Comparison of ENCODE assay signal across 23 cellular contexts in the genomic region with DNA sequence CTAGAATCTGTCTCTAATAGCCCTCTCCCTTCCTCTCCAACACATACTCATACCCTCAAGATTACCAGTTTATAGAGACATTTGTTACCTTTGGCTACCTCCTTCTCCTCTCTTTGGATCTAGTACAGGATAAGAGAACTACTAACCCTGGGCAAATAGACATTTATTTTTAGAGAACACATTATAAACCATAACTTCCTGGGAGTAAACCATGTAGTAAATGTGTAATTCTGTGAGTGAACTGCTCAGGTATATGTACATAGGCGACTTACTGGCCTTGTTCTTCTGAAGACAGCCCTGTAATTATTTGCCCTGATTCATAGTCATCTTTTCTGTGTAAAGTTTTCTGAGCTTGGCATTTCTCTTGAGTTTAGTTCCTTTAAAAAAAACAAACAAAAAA.
DNase-seq lines count a peak whose midpoint lies in the region; ATAC-seq and TF ChIP-seq lines count a peak whose summit lies in the region.
"Had no signal": no experiment of that assay in that cellular context is flagged by ENCODE, and none has a peak within 500 bp of the region (broad histone marks: within the 10 kb centered on the region; RNA-seq: fewer than 3 reads in every experiment).

No MANE protein-coding gene starts in this region.

- no peaks in the 10 kb centered on the region for H3K9me3 Mint-ChIP-seq in activated naive CD4-positive, alpha-beta T cell treated with anti-CD3 and anti-CD28 coated beads, Interleukin-2, amount 50 U/mL, for 24 hours
- no peaks in the 10 kb centered on the region for H3K9me3 Mint-ChIP-seq in activated T-helper 1 cell treated with anti-CD3 and anti-CD28 coated beads, Interleukin-12 subunit alpha, Interleukin-12 subunit beta, Interleukin-2, Interleukin-4 antibody, amounts not matched to agents 30 ng/mL and 10 ng/mL and 1 ng/mL, durations not matched to agents 14 hours and 24 hours and 36 hours
- H3K9me3 Mint-ChIP-seq in type B pancreatic cell, result peaks cover 5% of the 10 kb centered on the region
- H3K9me3 Mint-ChIP-seq: activated CD4-positive, alpha-beta T cell treated with anti-CD3 and anti-CD28 coated beads, Interleukin-2, amount 10 ng/mL, durations not matched to agents 7 days and 5 days had no signal

- peak overlapping the region; percentile 36 for H3K27ac Mint-ChIP-seq in activated naive CD4-positive, alpha-beta T cell treated with anti-CD3 and anti-CD28 coated beads, Interleukin-2, amount 50 U/mL, for 24 hours
- peak overlapping the region; percentile 80 for H3K27ac Mint-ChIP-seq in activated T-helper 1 cell treated with anti-CD3 and anti-CD28 coated beads, Interleukin-12 subunit alpha, Interleukin-12 subunit beta, Interleukin-2, Interleukin-4 antibody, amounts not matched to agents 30 ng/mL and 10 ng/mL and 1 ng/mL, durations not matched to agents 14 hours and 24 hours and 36 hours
- H3K27ac Mint-ChIP-seq in type B pancreatic cell, result peak overlapping the region; percentile 79

- H3K36me3 Mint-ChIP-seq in activated naive CD4-positive, alpha-beta T cell treated with anti-CD3 and anti-CD28 coated beads, Interleukin-2, amount 50 U/mL, for 24 hours, result peaks cover 14% of the 10 kb centered on the region
- peaks cover 15% of the 10 kb centered on the region for H3K36me3 Mint-ChIP-seq in activated T-helper 1 cell treated with anti-CD3 and anti-CD28 coated beads, Interleukin-12 subunit alpha, Interleukin-12 subunit beta, Interleukin-2, Interleukin-4 antibody, amounts not matched to agents 30 ng/mL and 10 ng/mL and 1 ng/mL, durations not matched to agents 14 hours and 24 hours and 36 hours (ENCODE audit: low read depth)
- H3K36me3 Mint-ChIP-seq in type B pancreatic cell, result peaks cover 33% of the 10 kb centered on the region

- no peaks in the 10 kb centered on the region for H3K27me3 ChIP-seq in aorta (ENCODE audit: control insufficient read depth in 1 of 2, insufficient read depth in 2 of 2, low read length in 1 of 2)
- H3K27me3 ChIP-seq: BLaER1, vagina had no signal

- no peaks in the 10 kb centered on the region for H3K36me3 ChIP-seq in aorta (ENCODE audit: control insufficient read depth in 1 of 2, insufficient read depth in 2 of 2, low read length in 1 of 2)

- H3K9me3 ChIP-seq in aorta (ENCODE audit: control insufficient read depth, low read length), result no peaks in the 10 kb centered on the region
- H3K9me3 ChIP-seq: vagina had no signal

- 71 to 81% methylated on average over 1 of the region's 1 CpG for WGBS in aorta, 2 donors

- no peaks in the 10 kb centered on the region for H3K4me1 ChIP-seq in aorta (ENCODE audit: control insufficient read depth in 1 of 2, insufficient read depth in 2 of 2, low read length in 2 of 2)
- H3K4me1 ChIP-seq: BLaER1 had no signal

- ATAC-seq in left colon (peak; percentile 94), aorta (ENCODE audit: low FRiP score) (no peak)
- ATAC-seq: Panc1 had no signal

- intact Hi-C loops in activated T-helper 1 cell treated with anti-CD3 and anti-CD28 coated beads, Interleukin-12 subunit alpha, Interleukin-12 subunit beta, Interleukin-2, Interleukin-4 antibody, amounts not matched to agents 30 ng/mL and 10 ng/mL and 1 ng/mL, durations not matched to agents 14 hours and 24 hours and 36 hours (cut with micrococcal nuclease), result no loop called here
- intact Hi-C loops in left colon (cut with DNase I, micrococcal nuclease) (no loop called here), aorta (cut with DNase I) (no loop called here)

- no peaks in the 10 kb centered on the region for H3K27me3 Mint-ChIP-seq in activated naive CD4-positive, alpha-beta T cell treated with anti-CD3 and anti-CD28 coated beads, Interleukin-2, amount 50 U/mL, for 24 hours
- no peaks in the 10 kb centered on the region for H3K27me3 Mint-ChIP-seq in activated T-helper 1 cell treated with anti-CD3 and anti-CD28 coated beads, Interleukin-12 subunit alpha, Interleukin-12 subunit beta, Interleukin-2, Interleukin-4 antibody, amounts not matched to agents 30 ng/mL and 10 ng/mL and 1 ng/mL, durations not matched to agents 14 hours and 24 hours and 36 hours (ENCODE audit: insufficient read depth)
- no peaks in the 10 kb centered on the region for H3K27me3 Mint-ChIP-seq in type B pancreatic cell
- H3K27me3 Mint-ChIP-seq: activated CD4-positive, alpha-beta T cell treated with anti-CD3 and anti-CD28 coated beads, Interleukin-2, amount 10 ng/mL, durations not matched to agents 7 days and 5 days had no signal

- no peak overlapping the region for H3K4me3 Mint-ChIP-seq in activated naive CD4-positive, alpha-beta T cell treated with anti-CD3 and anti-CD28 coated beads, Interleukin-2, amount 50 U/mL, for 24 hours
- no peak overlapping the region for H3K4me3 Mint-ChIP-seq in activated T-helper 1 cell treated with anti-CD3 and anti-CD28 coated beads, Interleukin-12 subunit alpha, Interleukin-12 subunit beta, Interleukin-2, Interleukin-4 antibody, amounts not matched to agents 30 ng/mL and 10 ng/mL and 1 ng/mL, durations not matched to agents 14 hours and 24 hours and 36 hours
- H3K4me3 Mint-ChIP-seq in type B pancreatic cell, result peak overlapping the region; percentile 6
- H3K4me3 Mint-ChIP-seq: activated CD4-positive, alpha-beta T cell treated with anti-CD3 and anti-CD28 coated beads, Interleukin-2, amount 10 ng/mL, durations not matched to agents 7 days and 5 days; H9 had no signal

- no peak for TF ChIP-seq CTCF in type B pancreatic cell (conservative IDR thresholded peaks at IDR 0.05)

- no peak overlapping the region for H3K4me3 ChIP-seq in aorta (ENCODE audit: low read length in 2 of 2)
- H3K4me3 ChIP-seq: BLaER1, vagina had no signal

- no peak overlapping the region for H3K27ac ChIP-seq in aorta (ENCODE audit: low read depth in 1 of 2, low read length in 2 of 2)
- H3K27ac ChIP-seq: BLaER1, vagina had no signal

- no peak for DNase-seq in activated naive CD4-positive, alpha-beta T cell treated with Interleukin-2 at 50 U/mL for 16 hours
- DNase-seq in activated T-helper 1 cell treated with anti-CD3 and anti-CD28 coated beads, Interleukin-12 subunit alpha, Interleukin-12 subunit beta, Interleukin-2, Interleukin-4 antibody, amounts not matched to agents 30 ng/mL and 10 ng/mL and 1 ng/mL, durations not matched to agents 14 hours and 24 hours and 36 hours (ENCODE audit: low spot score), result no peak
- DNase-seq in left colon, result no peak
- no peak for DNase-seq in type B pancreatic cell (ENCODE audit: extremely low spot score, unreplicated experiment)
- DNase-seq in aorta, result no peak
- DNase-seq in HuH-7.5 (ENCODE audit: low spot score), result no peak
- DNase-seq in stimulated activated naive CD4-positive, alpha-beta T cell treated with Interleukin-2 at 50 U/mL for 16 hours (lab: John Stamatoyannopoulos, UW), result no peak
- DNase-seq: activated CD4-positive, alpha-beta T cell treated with anti-CD3 and anti-CD28 coated beads, Interleukin-2, amount 10 ng/mL, durations not matched to agents 7 days and 5 days; activated gamma-delta T cell; amniotic stem cell; EL; H9; kidney glomerular epithelial cell; mammary epithelial cell; NCI-H2171; NCI-H526; occipital lobe; retina; SHP77 treated with DMSO at 0.1 percent for 48 hours had no signal

- peaks cover 38% of the 10 kb centered on the region for H3K4me1 Mint-ChIP-seq in activated naive CD4-positive, alpha-beta T cell treated with anti-CD3 and anti-CD28 coated beads, Interleukin-2, amount 50 U/mL, for 24 hours
- peaks cover 25% of the 10 kb centered on the region for H3K4me1 Mint-ChIP-seq in activated T-helper 1 cell treated with anti-CD3 and anti-CD28 coated beads, Interleukin-12 subunit alpha, Interleukin-12 subunit beta, Interleukin-2, Interleukin-4 antibody, amounts not matched to agents 30 ng/mL and 10 ng/mL and 1 ng/mL, durations not matched to agents 14 hours and 24 hours and 36 hours (ENCODE audit: low read depth)
- no peaks in the 10 kb centered on the region for H3K4me1 Mint-ChIP-seq in type B pancreatic cell (ENCODE audit: unreplicated experiment)
